Comparison of ENCODE assay signal across 8 cellular contexts in genomic region chr7:55365680-55366460, GRCh38. TPM values are rescaled to one million over a fixed set of nuclear protein-coding genes. Genes with fewer than 3 reads are reported as not detected.
A peak's percentile ranks its signal among the peaks of the same experiment; 100 is the strongest.
DNase-seq lines count a peak whose midpoint lies in the region; ATAC-seq and TF ChIP-seq lines count a peak whose summit lies in the region.

No MANE protein-coding gene starts in this region.

- 0% methylated on average over 61 to 99 of the region's 99 CpGs for WGBS in ovary, 3 donors
- WGBS in thyroid gland, 2 donors: 0 to 5% methylated on average over 18 to 31 of the region's 99 CpGs

- peak; percentile 80 for ATAC-seq in HG02610 (IDR thresholded peaks at IDR 0.05; ENCODE audit: unreplicated experiment)
- ATAC-seq in SK-N-SH treated with all-trans-retinoic acid at 6 μM for 48 hours: peak; percentile 90
- peak; percentile 99 for ATAC-seq in Right ventricle myocardium inferior

- H3K4me1 ChIP-seq in ovary (ENCODE audit: insufficient read depth): peaks cover 7% of the 10 kb centered on the region
- H3K4me1 ChIP-seq in thyroid gland: peaks cover 15 to 16% of the 10 kb centered on the region in 2 donors

- H3K36me3 ChIP-seq in ovary: no peaks in the 10 kb centered on the region
- H3K36me3 ChIP-seq in thyroid gland: no peaks in the 10 kb centered on the region

- H3K27ac Mint-ChIP-seq in activated naive CD8-positive, alpha-beta T cell treated with anti-CD3 and anti-CD28 coated beads for 36 hours: peak overlapping the region; percentile 96

- H3K4me3 Mint-ChIP-seq in activated naive CD8-positive, alpha-beta T cell treated with anti-CD3 and anti-CD28 coated beads for 36 hours: peak overlapping the region; percentile 96

- H3K36me3 Mint-ChIP-seq in activated naive CD8-positive, alpha-beta T cell treated with anti-CD3 and anti-CD28 coated beads for 36 hours: peaks cover 23% of the 10 kb centered on the region

- TF ChIP-seq EP300 in ovary (IDR thresholded peaks at IDR 0.05): peak; percentile 41

- H3K27me3 ChIP-seq in ovary: no peaks in the 10 kb centered on the region
- no peaks in the 10 kb centered on the region for H3K27me3 ChIP-seq in thyroid gland

- H3K4me1 Mint-ChIP-seq in activated naive CD8-positive, alpha-beta T cell treated with anti-CD3 and anti-CD28 coated beads for 36 hours: peaks cover 27% of the 10 kb centered on the region

- H3K27ac ChIP-seq in ovary (peak overlapping the region; percentile 98 to 100), thyroid gland (peak overlapping the region; percentile 98 to 99 (median 99))

- TF ChIP-seq CTCF in GM12864 (IDR thresholded peaks at IDR 0.05; ENCODE audit: low read depth, low read length, missing control alignments): peak; percentile 15
- TF ChIP-seq CTCF in ovary (IDR thresholded peaks at IDR 0.05): peak; percentile 16 to 51 (median 28)
- TF ChIP-seq CTCF in thyroid gland (IDR thresholded peaks at IDR 0.05): peak in 3 of 6 experiments; percentile 28 to 35 (median 30)

- no peaks in the 10 kb centered on the region for H3K9me3 Mint-ChIP-seq in activated naive CD8-positive, alpha-beta T cell treated with anti-CD3 and anti-CD28 coated beads for 36 hours

- DNase-seq in GM12864 (ENCODE audit: low read depth) (peak; percentile 91), NCI-H1048 (lab: John Stamatoyannopoulos, UW) (peak; percentile 86), Right ventricle myocardium inferior (ENCODE audit: missing footprints) (peak; percentile 98), ovary (peak; percentile 92 to 96 (median 93)), thyroid gland (peak; percentile 95 to 97)
- DNase-seq in activated naive CD8-positive, alpha-beta T cell treated with anti-CD3 and anti-CD28 coated beads for 36 hours: peak; percentile 97

- no peaks in the 10 kb centered on the region for H3K27me3 Mint-ChIP-seq in activated naive CD8-positive, alpha-beta T cell treated with anti-CD3 and anti-CD28 coated beads for 36 hours

- peak; percentile 51 for TF ChIP-seq POLR2A in ovary (IDR thresholded peaks at IDR 0.05)
- peak; percentile 53 to 78 for TF ChIP-seq POLR2A in thyroid gland (IDR thresholded peaks at IDR 0.05)

- H3K9me3 ChIP-seq in ovary: no peaks in the 10 kb centered on the region
- H3K9me3 ChIP-seq in thyroid gland: no peaks in the 10 kb centered on the region

- peak overlapping the region; percentile 90 for H3K4me3 ChIP-seq in GM12864 (ENCODE audit: low read depth, low read length)
- peak overlapping the region; percentile 96 for H3K4me3 ChIP-seq in ovary
- peak overlapping the region; percentile 88 to 97 (median 97) for H3K4me3 ChIP-seq in thyroid gland (replicated peaks in 1 of 3)

- intact Hi-C loops in Right ventricle myocardium inferior (cut with DNase I): loop anchor here (2.0 to 10.0 kb wide), 4 partner anchors 51 to 589 kb away; partner anchors contain the start of genes MRPS17 and VOPP1
- intact Hi-C loops in ovary (cut with DNase I): no loop called here
- intact Hi-C loops in thyroid gland (cut with DNase I): no loop called here

TF ChIP-seq in SK-N-SH treated with all-trans-retinoic acid at 6 μM for 48 hours, 23 proteins besides CTCF, POLR2A, EP300 and RAD21 (continues in another document):
- TF ChIP-seq RARB (CRISPR knock-in tag; IDR thresholded peaks at IDR 0.05): no peak; the same call in none of the 2 replicates
- TF ChIP-seq ZC3H10 (CRISPR knock-in tag; IDR thresholded peaks at IDR 0.05): no peak
- no peak for TF ChIP-seq PATZ1 (CRISPR knock-in tag; IDR thresholded peaks at IDR 0.05; ENCODE audit: borderline replicate concordance)
- TF ChIP-seq ZFP30 (CRISPR knock-in tag; IDR thresholded peaks at IDR 0.05): no peak; the same call in 1 of the 2 replicates
- no peak for TF ChIP-seq ZNF565 (CRISPR knock-in tag; conservative IDR thresholded peaks at IDR 0.05; ENCODE audit: low read depth)
- TF ChIP-seq SNAI2 (CRISPR knock-in tag; IDR thresholded peaks at IDR 0.05): peak; percentile 93
- TF ChIP-seq ESRRG (CRISPR knock-in tag; IDR thresholded peaks at IDR 0.05): no peak
- TF ChIP-seq GLIS3 (CRISPR knock-in tag; IDR thresholded peaks at IDR 0.05): no peak; the same call in none of the 2 replicates
- TF ChIP-seq CSDC2 (CRISPR knock-in tag; IDR thresholded peaks at IDR 0.05): peak; percentile 72; the same call in 1 of the 2 replicates
- TF ChIP-seq TSHZ2 (CRISPR knock-in tag; IDR thresholded peaks at IDR 0.05): peak; percentile 13; the same call in 1 of the 2 replicates
- no peak for TF ChIP-seq TOX (CRISPR knock-in tag; IDR thresholded peaks at IDR 0.05; ENCODE audit: borderline replicate concordance)
- TF ChIP-seq PPARA (CRISPR knock-in tag; IDR thresholded peaks at IDR 0.05; ENCODE audit: borderline replicate concordance): no peak
- TF ChIP-seq ZFP3 (CRISPR knock-in tag; IDR thresholded peaks at IDR 0.05): peak; percentile 80; the same call in 1 of the 2 replicates
- peak; percentile 65 for TF ChIP-seq ZNF70 (CRISPR knock-in tag; IDR thresholded peaks at IDR 0.05)
- peak; percentile 60; the same call in 1 of the 2 replicates for TF ChIP-seq TCF4 (CRISPR knock-in tag; IDR thresholded peaks at IDR 0.05; ENCODE audit: borderline replicate concordance)
- peak; percentile 95; the same call in 1 of the 2 replicates for TF ChIP-seq POU6F1 (CRISPR knock-in tag; IDR thresholded peaks at IDR 0.05; ENCODE audit: borderline replicate concordance, low read depth)
- TF ChIP-seq ARNTL (CRISPR knock-in tag; IDR thresholded peaks at IDR 0.05; ENCODE audit: borderline replicate concordance, low read depth): no peak

RNA-seq across cellular contexts. Expression of gene LANCL2, which starts 0.7 kb away (rescaled TPM):
- total RNA-seq in activated naive CD8-positive, alpha-beta T cell treated with anti-CD3 and anti-CD28 coated beads for 36 hours: 10 to 100 TPM; 18.3 to 19.1 TPM
- total RNA-seq in Right ventricle myocardium inferior (6.2 TPM), ovary (10 to 100 TPM in 6 of 7 donors, 1 to 10 TPM in 1; 7.5 to 20.4 (median 15.6) TPM), thyroid gland (10 to 100 TPM; 14.5 to 32.5 (median 24.3) TPM)
- polyA plus RNA-seq in ovary: 10 to 100 TPM; 16.8 to 19.6 TPM

Comparison
In these comparisons a context has a peak if more than half of its experiments do, and no peak if none do; other contexts are left out.
1. Peak in every context shown above with its lines: DNase-seq, ATAC-seq, H3K4me3 ChIP-seq and H3K27ac ChIP-seq.